ENCODE assay signal across 12 cellular contexts in the genomic region with DNA sequence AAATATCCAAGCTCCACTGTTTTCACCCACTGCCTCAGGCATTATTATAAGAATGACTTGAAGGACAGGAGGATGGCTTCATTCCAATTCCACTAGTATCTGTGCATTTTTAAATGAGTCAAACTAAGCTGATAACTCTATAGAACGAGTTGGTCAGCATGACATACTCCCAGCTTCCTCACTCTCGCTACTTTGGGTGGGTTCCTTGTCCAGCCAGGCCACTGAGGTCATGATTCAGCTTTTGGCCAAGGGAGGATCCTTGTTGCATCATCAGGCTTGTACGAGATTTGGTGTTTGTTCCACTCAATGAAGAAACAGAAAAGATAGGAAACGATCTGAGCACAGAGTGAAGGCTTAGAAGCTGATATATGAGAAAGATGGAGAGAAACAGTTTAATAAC. TPM values are rescaled to one million over a fixed set of nuclear protein-coding genes. Genes with fewer than 3 reads are reported as not detected.
A peak's percentile ranks its signal among the peaks of the same experiment; 100 is the strongest.
DNase-seq lines count a peak whose midpoint lies in the region; ATAC-seq and TF ChIP-seq lines count a peak whose summit lies in the region.
"Had no signal": no experiment of that assay in that cellular context is flagged by ENCODE, and none has a peak within 500 bp of the region (broad histone marks: within the 10 kb centered on the region; RNA-seq: fewer than 3 reads in every experiment).

No MANE protein-coding gene starts in this region.

- 56% methylated on average over 4 of the region's 4 CpGs for WGBS in prostate gland

- no peak overlapping the region for H3K4me3 ChIP-seq in prostate gland
- H3K4me3 ChIP-seq: Peyer's patch had no signal

- peaks cover 54% of the 10 kb centered on the region for H3K4me1 Mint-ChIP-seq in activated CD8-positive, alpha-beta T cell treated with anti-CD3 and anti-CD28 coated beads for 36 hours (ENCODE audit: low read depth)

- H3K9me3 ChIP-seq in prostate gland: no peaks in the 10 kb centered on the region
- H3K9me3 ChIP-seq: Peyer's patch had no signal

- H3K27ac ChIP-seq in foreskin keratinocyte: no peak overlapping the region
- peak overlapping the region; percentile 69 to 71 for H3K27ac ChIP-seq in prostate gland

- H3K36me3 Mint-ChIP-seq in activated CD8-positive, alpha-beta T cell treated with anti-CD3 and anti-CD28 coated beads for 36 hours (ENCODE audit: low read depth): peaks cover 35% of the 10 kb centered on the region

- ATAC-seq in activated CD8-positive, alpha-beta T cell treated with anti-CD3 and anti-CD28 coated beads for 36 hours: no peak
- ATAC-seq in foreskin keratinocyte: peak; percentile 35

- H3K27me3 ChIP-seq in foreskin keratinocyte: no peaks in the 10 kb centered on the region
- no peaks in the 10 kb centered on the region for H3K27me3 ChIP-seq in prostate gland (replicated peaks; ENCODE audit: insufficient read depth)
- H3K27me3 ChIP-seq: Peyer's patch had no signal

- DNase-seq in EH (ENCODE audit: low read depth): peak; percentile 86
- no peak for DNase-seq in activated CD8-positive, alpha-beta T cell treated with anti-CD3 and anti-CD28 coated beads for 36 hours
- no peak for DNase-seq in foreskin keratinocyte
- no peak for DNase-seq in prostate gland (ENCODE audit: low spot score)
- no peak for DNase-seq in LoVo (ENCODE audit: low spot score)
- DNase-seq in GDM1 (lab: John Stamatoyannopoulos, UW): no peak
- DNase-seq in SIG-M5 treated with dmso at 0.1 percent for 504 hours (lab: John Stamatoyannopoulos, UW; ENCODE audit: unreplicated experiment): no peak
- no peak for DNase-seq in stimulated activated CD4-positive, alpha-beta T cell treated with anti-CD3 and anti-CD28 coated beads, Interleukin-15, amount 100 ng/mL, for 24 hours
- DNase-seq: CD4-positive, alpha-beta memory T cell; Karpas-422; mesendoderm; Peyer's patch had no signal

- POLR2A ChIA-PET in activated CD8-positive, alpha-beta T cell treated with anti-CD3 and anti-CD28 coated beads for 36 hours (lab: Charles Lee): interaction anchor here (1.0 to 1.7 kb wide), 2 partner anchors 10 kb away, joined by 3 read pairs; no protein-coding TSS in a partner anchor

- no peaks in the 10 kb centered on the region for H3K27me3 Mint-ChIP-seq in activated CD8-positive, alpha-beta T cell treated with anti-CD3 and anti-CD28 coated beads for 36 hours
- H3K27me3 Mint-ChIP-seq: CD4-positive, alpha-beta memory T cell had no signal

- TF ChIP-seq POLR2A in prostate gland (IDR thresholded peaks at IDR 0.05): no peak

- no peak overlapping the region for H3K4me3 Mint-ChIP-seq in activated CD8-positive, alpha-beta T cell treated with anti-CD3 and anti-CD28 coated beads for 36 hours

- intact Hi-C loops in activated CD8-positive, alpha-beta T cell treated with anti-CD3 and anti-CD28 coated beads for 36 hours (cut with micrococcal nuclease): no loop called here
- intact Hi-C loops in prostate gland (cut with DNase I): no loop called here

- no peaks in the 10 kb centered on the region for H3K9me3 Mint-ChIP-seq in activated CD8-positive, alpha-beta T cell treated with anti-CD3 and anti-CD28 coated beads for 36 hours
- H3K9me3 Mint-ChIP-seq: CD4-positive, alpha-beta memory T cell had no signal

- TF ChIP-seq CTCF in activated CD8-positive, alpha-beta T cell treated with anti-CD3 and anti-CD28 coated beads for 36 hours (IDR thresholded peaks at IDR 0.05): no peak
- TF ChIP-seq CTCF in foreskin keratinocyte (conservative IDR thresholded peaks at IDR 0.05) (no peak), prostate gland (IDR thresholded peaks at IDR 0.05) (no peak)

- H3K36me3 ChIP-seq in prostate gland: no peaks in the 10 kb centered on the region

- peaks cover 2% of the 10 kb centered on the region for H3K4me1 ChIP-seq in foreskin keratinocyte
- H3K4me1 ChIP-seq in prostate gland (replicated peaks): peaks cover 12% of the 10 kb centered on the region

- CTCF ChIA-PET in activated CD8-positive, alpha-beta T cell treated with anti-CD3 and anti-CD28 coated beads for 36 hours (lab: Charles Lee): interaction anchor here (1.5 kb wide), 1 partner anchor 283 kb away, joined by 4 read pairs; no protein-coding TSS in a partner anchor

- peak overlapping the region; percentile 18 for H3K27ac Mint-ChIP-seq in activated CD8-positive, alpha-beta T cell treated with anti-CD3 and anti-CD28 coated beads for 36 hours

RNA-seq across cellular contexts. Expression of gene NEDD9, which starts 19.8 kb away (rescaled TPM):
- 10 to 100 TPM; 26.6 to 29.7 TPM for total RNA-seq in activated CD8-positive, alpha-beta T cell treated with anti-CD3 and anti-CD28 coated beads for 36 hours
- 3.1 and 3.6 TPM in 2 replicates for total RNA-seq in foreskin keratinocyte
- polyA plus RNA-seq in foreskin keratinocyte: 1.1 and 1.2 TPM in 2 replicates
- total RNA-seq in prostate gland: 10 to 100 TPM; 51.1 to 72.1 TPM
